In the genomic region with DNA sequence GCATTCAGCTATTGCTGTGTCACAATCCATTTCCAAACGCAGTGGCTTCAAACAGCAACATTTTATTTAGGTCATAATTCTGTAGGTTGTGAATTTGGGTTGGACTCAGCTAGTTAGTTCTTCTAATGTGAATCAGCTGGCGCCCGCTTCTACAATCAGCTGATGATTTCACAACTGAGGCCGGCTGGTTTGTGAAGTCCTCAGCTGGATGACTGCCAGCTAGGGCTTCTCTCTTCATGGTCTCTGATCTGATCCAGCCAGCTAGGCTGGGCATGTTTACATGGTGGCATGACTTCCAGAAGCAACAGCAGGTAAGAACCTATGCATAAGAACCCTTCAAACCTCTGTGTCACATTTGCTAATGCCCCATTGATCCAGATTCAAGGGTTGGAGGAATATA, we compare ENCODE assay signal across 15 cellular contexts.
DNase-seq lines count a peak whose midpoint lies in the region; ATAC-seq and TF ChIP-seq lines count a peak whose summit lies in the region.
"Had no signal": no experiment of that assay in that cellular context is flagged by ENCODE, and none has a peak within 500 bp of the region (broad histone marks: within the 10 kb centered on the region; RNA-seq: fewer than 3 reads in every experiment).

No MANE protein-coding gene starts in this region.

- intact Hi-C loops in right lobe of liver (cut with DNase I): no loop called here

- H3K9ac ChIP-seq in adipocyte (ENCODE audit: low read length): no peak overlapping the region

- H3K9me3 ChIP-seq in adipocyte (ENCODE audit: control insufficient read depth, low read length) (no peaks in the 10 kb centered on the region), right lobe of liver (no peaks in the 10 kb centered on the region)
- H3K9me3 ChIP-seq: mucosa of descending colon had no signal

- no peak for TF ChIP-seq CTCF in right lobe of liver (IDR thresholded peaks at IDR 0.05)

- peak in 3 of 4 donors; percentile 40 to 60 (median 57) for ATAC-seq in right lobe of liver
- no peak for ATAC-seq in HG03108 (IDR thresholded peaks at IDR 0.05; ENCODE audit: unreplicated experiment)
- ATAC-seq in HG03159 (IDR thresholded peaks at IDR 0.05; ENCODE audit: unreplicated experiment): no peak
- ATAC-seq: activated naive CD4-positive, alpha-beta T cell treated with anti-CD3 and anti-CD28 coated beads, Interleukin-2, amount 50 U/mL, for 72 hours; mucosa of descending colon; sciatic nerve had no signal

- H3K4me1 ChIP-seq in adipocyte (ENCODE audit: control insufficient read depth, insufficient read depth, low read length): no peaks in the 10 kb centered on the region
- no peaks in the 10 kb centered on the region for H3K4me1 ChIP-seq in right lobe of liver

- WGBS in right lobe of liver (ENCODE audit: insufficient coverage, low coverage, low lambda C conversion rate, missing lambda C conversion rate): 57% methylated on average over 3 of the region's 4 CpGs

- DNase-seq in COLO668 (lab: John Stamatoyannopoulos, UW; ENCODE audit: unreplicated experiment) (peak; percentile 29), LHCN-M2 (ENCODE audit: low read depth) (peak; percentile 33), adipocyte (ENCODE audit: low read depth) (peak; percentile 39), right lobe of liver (peak; percentile 26 to 55 (median 43)), HuH-7 (ENCODE audit: low spot score) (no peak), T-helper 2 cell (no peak)
- DNase-seq: activated CD4-positive, alpha-beta T cell treated with anti-CD3 and anti-CD28 coated beads, Interleukin-2, amount 50 U/mL, for 4 hours; CD4-positive, CD25-positive, alpha-beta regulatory T cell; KG1; NCI-H526 treated with DMSO at 0.1 percent for 48 hours had no signal

- no peak for TF ChIP-seq POLR2A in right lobe of liver (IDR thresholded peaks at IDR 0.05)

- H3K4me3 ChIP-seq in adipocyte (ENCODE audit: low read length): no peak overlapping the region
- H3K4me3 ChIP-seq in right lobe of liver: no peak overlapping the region
- H3K4me3 ChIP-seq: mucosa of descending colon had no signal

- H3K27me3 ChIP-seq in adipocyte (replicated peaks; ENCODE audit: control insufficient read depth, insufficient read depth, low read length) (no peaks in the 10 kb centered on the region), right lobe of liver (no peaks in the 10 kb centered on the region)

- H3K27ac ChIP-seq in right lobe of liver: no peak overlapping the region

- H3K36me3 ChIP-seq in adipocyte (ENCODE audit: control insufficient read depth, insufficient read depth, low read length, severe bottlenecking): no peaks in the 10 kb centered on the region
- no peaks in the 10 kb centered on the region for H3K36me3 ChIP-seq in right lobe of liver

Comparison
In these comparisons a context has a peak if more than half of its experiments do, and no peak if none do; other contexts are left out.
1. DNase-seq: peak in COLO668 (single experiment), LHCN-M2 (single experiment), adipocyte (single experiment) and right lobe of liver (3 of 3); none in HuH-7 (single experiment) and T-helper 2 cell (0 of 5).
2. ATAC-seq: peak in right lobe of liver (3 of 4); none in HG03108 (single experiment) and HG03159 (single experiment).